ENCODE assay signal across 1 cellular context in the genomic region with DNA sequence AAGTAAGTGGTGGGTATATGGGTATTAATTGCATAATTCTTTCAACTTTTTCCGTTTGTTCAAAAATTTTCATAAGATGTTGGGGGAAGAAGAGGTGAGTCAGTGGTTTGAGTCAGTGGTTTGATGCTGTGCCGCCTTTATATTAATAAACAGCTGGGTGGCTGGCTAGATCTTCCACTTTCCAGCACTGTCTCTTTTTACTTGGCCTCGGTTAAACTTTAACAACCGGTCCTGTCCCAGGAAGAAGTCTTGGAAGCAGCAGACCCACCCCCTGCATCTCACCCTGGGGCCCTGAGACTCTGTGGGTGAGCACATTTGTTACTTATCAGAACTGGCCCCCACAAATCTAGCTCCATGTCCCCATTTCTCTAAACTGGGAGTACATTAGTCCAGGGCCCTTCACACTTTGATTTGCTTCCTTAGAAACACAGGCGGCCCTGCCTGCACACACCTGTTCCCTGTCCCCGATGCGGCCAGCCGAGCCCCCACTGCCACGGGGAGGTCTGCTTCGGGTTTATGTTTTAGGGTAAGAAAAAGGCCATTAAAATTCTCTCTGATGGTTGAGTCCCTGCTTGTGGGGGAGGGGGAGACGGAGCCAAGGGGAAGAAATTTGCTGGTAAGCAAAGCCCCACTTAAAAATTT.
TF ChIP-seq lines count a peak whose summit lies in the region.

No MANE protein-coding gene starts in this region.

TF ChIP-seq in WTC11, 78 proteins besides CTCF, POLR2A, EP300 and RAD21 (continued from another document):
- TF ChIP-seq, protein P1, sequence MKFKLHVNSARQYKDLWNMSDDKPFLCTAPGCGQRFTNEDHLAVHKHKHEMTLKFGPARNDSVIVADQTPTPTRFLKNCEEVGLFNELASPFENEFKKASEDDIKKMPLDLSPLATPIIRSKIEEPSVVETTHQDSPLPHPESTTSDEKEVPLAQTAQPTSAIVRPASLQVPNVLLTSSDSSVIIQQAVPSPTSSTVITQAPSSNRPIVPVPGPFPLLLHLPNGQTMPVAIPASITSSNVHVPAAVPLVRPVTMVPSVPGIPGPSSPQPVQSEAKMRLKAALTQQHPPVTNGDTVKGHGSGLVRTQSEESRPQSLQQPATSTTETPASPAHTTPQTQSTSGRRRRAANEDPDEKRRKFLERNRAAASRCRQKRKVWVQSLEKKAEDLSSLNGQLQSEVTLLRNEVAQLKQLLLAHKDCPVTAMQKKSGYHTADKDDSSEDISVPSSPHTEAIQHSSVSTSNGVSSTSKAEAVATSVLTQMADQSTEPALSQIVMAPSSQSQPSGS (CRISPR knock-in tag; IDR thresholded peaks at IDR 0.05; ENCODE audit: borderline replicate concordance, low read depth), result no peak
- TF ChIP-seq GRHL2 (CRISPR knock-in tag; IDR thresholded peaks at IDR 0.05; ENCODE audit: insufficient replicate concordance, severe bottlenecking) (no peak), KAT7 (CRISPR knock-in tag; IDR thresholded peaks at IDR 0.05; ENCODE audit: borderline replicate concordance) (no peak)
- TF ChIP-seq, protein P2, sequence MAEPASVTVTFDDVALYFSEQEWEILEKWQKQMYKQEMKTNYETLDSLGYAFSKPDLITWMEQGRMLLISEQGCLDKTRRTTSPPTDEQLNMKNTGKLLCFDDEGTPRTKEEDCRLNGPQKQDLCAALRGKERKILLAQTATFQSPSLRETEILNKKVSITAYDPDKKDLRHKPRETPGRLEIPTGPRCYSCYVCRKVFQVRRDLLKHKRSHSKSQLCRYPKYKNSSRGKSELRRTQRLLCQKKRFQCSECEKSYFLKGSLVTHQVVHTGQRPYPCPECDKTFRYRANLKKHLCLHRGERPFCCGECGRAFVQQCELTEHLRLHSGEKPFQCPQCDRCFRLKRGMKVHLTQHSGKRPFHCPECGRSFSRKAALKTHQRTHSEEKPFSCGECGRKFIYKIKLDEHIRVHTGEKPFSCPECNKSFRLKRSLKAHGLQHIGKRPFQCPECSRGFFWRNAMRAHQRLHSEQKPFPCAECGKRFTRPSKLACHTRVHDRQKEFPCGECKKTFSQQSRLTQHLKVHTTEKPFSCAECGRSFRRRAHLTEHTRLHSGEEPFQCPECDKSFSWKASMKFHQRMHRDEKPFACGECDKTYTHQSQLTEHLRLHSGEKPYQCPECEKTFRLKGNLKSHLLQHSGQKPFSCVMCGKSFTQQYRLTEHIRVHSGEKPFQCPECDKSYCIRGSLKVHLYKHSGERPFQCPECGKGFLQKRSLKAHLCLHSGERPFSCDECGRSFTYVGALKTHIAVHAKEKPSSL (CRISPR knock-in tag; conservative IDR thresholded peaks at IDR 0.05), result no peak
- TF ChIP-seq, protein P3, sequence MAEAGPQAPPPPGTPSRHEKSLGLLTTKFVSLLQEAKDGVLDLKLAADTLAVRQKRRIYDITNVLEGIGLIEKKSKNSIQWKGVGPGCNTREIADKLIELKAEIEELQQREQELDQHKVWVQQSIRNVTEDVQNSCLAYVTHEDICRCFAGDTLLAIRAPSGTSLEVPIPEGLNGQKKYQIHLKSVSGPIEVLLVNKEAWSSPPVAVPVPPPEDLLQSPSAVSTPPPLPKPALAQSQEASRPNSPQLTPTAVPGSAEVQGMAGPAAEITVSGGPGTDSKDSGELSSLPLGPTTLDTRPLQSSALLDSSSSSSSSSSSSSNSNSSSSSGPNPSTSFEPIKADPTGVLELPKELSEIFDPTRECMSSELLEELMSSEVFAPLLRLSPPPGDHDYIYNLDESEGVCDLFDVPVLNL (CRISPR knock-in tag; IDR thresholded peaks at IDR 0.05; ENCODE audit: borderline replicate concordance, low read depth), result no peak
